8 cellular contexts compared by ENCODE assay signal in genomic region chr2:237968048-237968862, GRCh38. TPM values are rescaled to one million over a fixed set of nuclear protein-coding genes. Genes with fewer than 3 reads are reported as not detected.
DNase-seq lines count a peak whose midpoint lies in the region; ATAC-seq, FAIRE-seq and TF ChIP-seq lines count a peak whose summit lies in the region.

No MANE protein-coding gene starts in this region.

- 14 to 19% methylated on average over 11 of the region's 11 CpGs for WGBS in pancreas, 2 donors

- peaks cover 45% of the 10 kb centered on the region for H3K4me1 Mint-ChIP-seq in activated naive CD8-positive, alpha-beta T cell (ENCODE audit: low read depth)
- H3K4me1 Mint-ChIP-seq in glutamatergic neuron (ENCODE audit: low read depth, unreplicated experiment), result peaks cover 28% of the 10 kb centered on the region

- peak; percentile 82 for FAIRE-seq in GM12891 (lab: Jason Lieb, UNC)
- no peak for FAIRE-seq in pancreas (lab: Jason Lieb, UNC)

- intact Hi-C loops in pancreas (cut with DNase I), result no loop called here

- no peaks in the 10 kb centered on the region for H3K27me3 ChIP-seq in pancreas

- no peaks in the 10 kb centered on the region for H3K9me3 ChIP-seq in pancreas

- peaks cover 5% of the 10 kb centered on the region for H3K36me3 Mint-ChIP-seq in activated naive CD8-positive, alpha-beta T cell
- H3K36me3 Mint-ChIP-seq in glutamatergic neuron (ENCODE audit: unreplicated experiment), result no peaks in the 10 kb centered on the region

- no peak for TF ChIP-seq POLR2A in GM12891 (IDR thresholded peaks at IDR 0.05; ENCODE audit: low read depth, low read length)

- TF ChIP-seq CTCF in glutamatergic neuron (IDR thresholded peaks at IDR 0.05; ENCODE audit: partially characterized antibody, unreplicated experiment), result no peak
- TF ChIP-seq CTCF in pancreas (IDR thresholded peaks at IDR 0.05), result no peak

- peaks cover 9 to 22% (median 13%) of the 10 kb centered on the region in 3 donors for H3K4me1 ChIP-seq in pancreas

- H3K27me3 Mint-ChIP-seq in activated naive CD8-positive, alpha-beta T cell, result no peaks in the 10 kb centered on the region
- H3K27me3 Mint-ChIP-seq in glutamatergic neuron (ENCODE audit: unreplicated experiment), result peaks cover 14% of the 10 kb centered on the region

- peak overlapping the region; percentile 30 for H3K27ac Mint-ChIP-seq in activated naive CD8-positive, alpha-beta T cell
- H3K27ac Mint-ChIP-seq in glutamatergic neuron (ENCODE audit: unreplicated experiment), result peak overlapping the region; percentile 78

- peak overlapping the region; percentile 84 for H3K4me3 Mint-ChIP-seq in activated naive CD8-positive, alpha-beta T cell
- peak overlapping the region; percentile 92 for H3K4me3 Mint-ChIP-seq in glutamatergic neuron (ENCODE audit: unreplicated experiment)

- H3K9me3 Mint-ChIP-seq in activated naive CD8-positive, alpha-beta T cell (ENCODE audit: low read depth), result no peaks in the 10 kb centered on the region
- peaks cover 8% of the 10 kb centered on the region for H3K9me3 Mint-ChIP-seq in glutamatergic neuron (ENCODE audit: unreplicated experiment)

- no peaks in the 10 kb centered on the region for H3K36me3 ChIP-seq in pancreas

- ATAC-seq in HG02759 (IDR thresholded peaks at IDR 0.05; ENCODE audit: unreplicated experiment), result peak; percentile 31
- peak in 3 of 4 donors; percentile 24 to 57 (median 49) for ATAC-seq in pancreas
- ATAC-seq in HG02840 (IDR thresholded peaks at IDR 0.05; ENCODE audit: low FRiP score, unreplicated experiment), result no peak

- DNase-seq in GM12891 (ENCODE audit: insufficient read length, low spot score) (peak; percentile 64), OCI-M1 (lab: John Stamatoyannopoulos, UW) (peak; percentile 96), glutamatergic neuron (no peak), pancreas (peak in 1 of 6 donors; percentile 58), RKO (ENCODE audit: low spot score) (no peak)

- H3K27ac ChIP-seq in pancreas, result peak overlapping the region in 3 of 4 donors; percentile 49 to 76 (median 71)

- peak overlapping the region in 3 of 4 donors; percentile 44 to 82 (median 72) for H3K4me3 ChIP-seq in pancreas

TF ChIP-seq in GM12891, 5 proteins besides CTCF, POLR2A, EP300 and RAD21:
- TF ChIP-seq SPI1 (IDR thresholded peaks at IDR 0.05; ENCODE audit: low read depth, low read length), result no peak
- TF ChIP-seq POLR2AphosphoS5 (IDR thresholded peaks at IDR 0.05; ENCODE audit: low read depth, low read length), result no peak
- TF ChIP-seq TAF1 (IDR thresholded peaks at IDR 0.05; ENCODE audit: low read depth, low read length), result no peak
- no peak for TF ChIP-seq PAX5 (IDR thresholded peaks at IDR 0.05; ENCODE audit: insufficient read depth, low read length, severe bottlenecking)
- no peak for TF ChIP-seq POU2F2 (IDR thresholded peaks at IDR 0.05; ENCODE audit: low read depth, low read length)

RNA-seq across cellular contexts. Expression of gene UBE2F, which starts 1.4 kb away (rescaled TPM):
- 18.1 TPM for polyA plus RNA-seq in GM12891 (2012; ENCODE audit: low read depth, missing spikeins)
- 43.0 TPM for total RNA-seq in glutamatergic neuron (ENCODE audit: unreplicated experiment)
- 10 to 100 TPM; 39.3 to 51.7 (median 43.0) TPM for total RNA-seq in pancreas
- 10 to 100 TPM; 32.4 to 32.5 TPM for polyA plus RNA-seq in pancreas

Comparison
In these comparisons a context has a peak if more than half of its experiments do, and no peak if none do; other contexts are left out.
1. DNase-seq: peak in GM12891 (single experiment) and OCI-M1 (single experiment); none in glutamatergic neuron (single experiment) and RKO (single experiment).